ENCODE assay signal across 1 cellular context in genomic region chr10:20247858-20248257, GRCh38.
TF ChIP-seq lines count a peak whose summit lies in the region.

No MANE protein-coding gene starts in this region.

TF ChIP-seq in WTC11, 78 proteins besides CTCF, POLR2A, EP300 and RAD21 (continued from another document):
- TF ChIP-seq STAT6 (CRISPR knock-in tag; conservative IDR thresholded peaks at IDR 0.05; ENCODE audit: low read depth) (no peak), USF1 (CRISPR knock-in tag; IDR thresholded peaks at IDR 0.05) (no peak), ZNF532 (CRISPR knock-in tag; IDR thresholded peaks at IDR 0.05; ENCODE audit: borderline replicate concordance) (no peak), SMAD3 (CRISPR knock-in tag; IDR thresholded peaks at IDR 0.05; ENCODE audit: borderline replicate concordance) (no peak), FOXP4 (CRISPR knock-in tag; IDR thresholded peaks at IDR 0.05) (no peak), CREM (CRISPR knock-in tag; IDR thresholded peaks at IDR 0.05) (no peak), ZNF219 (CRISPR knock-in tag; IDR thresholded peaks at IDR 0.05; ENCODE audit: borderline replicate concordance) (no peak)
TF ChIP-seq in WTC11: peak in this region for 0.
